1 cellular context compared by ENCODE assay signal in genomic region chr2:19141234-19142004, GRCh38.
TF ChIP-seq lines count a peak whose summit lies in the region.

No MANE protein-coding gene starts in this region.

TF ChIP-seq in IMR-90, 13 proteins besides CTCF, POLR2A, EP300 and RAD21:
- TF ChIP-seq MAZ (IDR thresholded peaks at IDR 0.05; ENCODE audit: borderline replicate concordance, low read depth, low read length) (no peak), CEBPB (IDR thresholded peaks at IDR 0.05; ENCODE audit: low read depth, low read length) (no peak), BHLHE40 (IDR thresholded peaks at IDR 0.05; ENCODE audit: low read depth, low read length) (no peak), RFX5 (IDR thresholded peaks at IDR 0.05; ENCODE audit: low read depth, low read length) (no peak), CHD1 (IDR thresholded peaks at IDR 0.05; ENCODE audit: low read depth, low read length) (no peak), MXI1 (IDR thresholded peaks at IDR 0.05; ENCODE audit: borderline replicate concordance, low read depth, low read length) (no peak), RCOR1 (IDR thresholded peaks at IDR 0.05; ENCODE audit: insufficient replicate concordance, low read length) (no peak), MAFK (IDR thresholded peaks at IDR 0.05; ENCODE audit: low read depth, low read length) (no peak), SMC3 (IDR thresholded peaks at IDR 0.05; ENCODE audit: low read depth, low read length) (no peak), FOS (IDR thresholded peaks at IDR 0.05; ENCODE audit: low read depth, low read length) (no peak), NFE2L2 (IDR thresholded peaks at IDR 0.05; ENCODE audit: low read depth, low read length) (no peak)
- TF ChIP-seq, protein P1, sequence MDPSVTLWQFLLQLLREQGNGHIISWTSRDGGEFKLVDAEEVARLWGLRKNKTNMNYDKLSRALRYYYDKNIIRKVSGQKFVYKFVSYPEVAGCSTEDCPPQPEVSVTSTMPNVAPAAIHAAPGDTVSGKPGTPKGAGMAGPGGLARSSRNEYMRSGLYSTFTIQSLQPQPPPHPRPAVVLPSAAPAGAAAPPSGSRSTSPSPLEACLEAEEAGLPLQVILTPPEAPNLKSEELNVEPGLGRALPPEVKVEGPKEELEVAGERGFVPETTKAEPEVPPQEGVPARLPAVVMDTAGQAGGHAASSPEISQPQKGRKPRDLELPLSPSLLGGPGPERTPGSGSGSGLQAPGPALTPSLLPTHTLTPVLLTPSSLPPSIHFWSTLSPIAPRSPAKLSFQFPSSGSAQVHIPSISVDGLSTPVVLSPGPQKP (IDR thresholded peaks at IDR 0.05; ENCODE audit: borderline replicate concordance, low read depth, low read length) = no peak
- TF ChIP-seq, protein P2, sequence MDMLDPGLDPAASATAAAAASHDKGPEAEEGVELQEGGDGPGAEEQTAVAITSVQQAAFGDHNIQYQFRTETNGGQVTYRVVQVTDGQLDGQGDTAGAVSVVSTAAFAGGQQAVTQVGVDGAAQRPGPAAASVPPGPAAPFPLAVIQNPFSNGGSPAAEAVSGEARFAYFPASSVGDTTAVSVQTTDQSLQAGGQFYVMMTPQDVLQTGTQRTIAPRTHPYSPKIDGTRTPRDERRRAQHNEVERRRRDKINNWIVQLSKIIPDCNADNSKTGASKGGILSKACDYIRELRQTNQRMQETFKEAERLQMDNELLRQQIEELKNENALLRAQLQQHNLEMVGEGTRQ (IDR thresholded peaks at IDR 0.05; ENCODE audit: low read depth, low read length) = no peak
